ENCODE assay signal across 23 cellular contexts in genomic region chr16:89808453-89808939, GRCh38.
"Had no signal": no experiment of that assay in that cellular context is flagged by ENCODE, and none has a peak within 500 bp of the region (broad histone marks: within the 10 kb centered on the region; RNA-seq: fewer than 3 reads in every experiment).

No MANE protein-coding gene starts in this region.

- H3K27ac Mint-ChIP-seq: endodermal cell; memory B cell; mesothelial cell of epicardium; nephron; progenitor cell of endocrine pancreas; stimulated activated effector memory CD8-positive, alpha-beta T cell treated with anti-CD3 and anti-CD28 coated beads, Interleukin-12 subunit alpha, Interleukin-12 subunit beta, amount 100 ng/mL, for 72 hours had no signal

- H3K36me3 Mint-ChIP-seq: memory B cell had no signal

- H3K27me3 ChIP-seq: colonic mucosa, heart right ventricle, pancreas, suprapubic skin, thyroid gland had no signal

- FAIRE-seq: endothelial cell of umbilical vein, frontal cortex, pancreas had no signal

- H3K4me3 ChIP-seq: colonic mucosa, heart right ventricle, left ventricle myocardium inferior, lower lobe of right lung, pancreas, suprapubic skin, thyroid gland had no signal

- H3K4me1 Mint-ChIP-seq: memory B cell; mesothelial cell of epicardium; nephron; stimulated activated effector memory CD8-positive, alpha-beta T cell treated with anti-CD3 and anti-CD28 coated beads, Interleukin-12 subunit alpha, Interleukin-12 subunit beta, amount 100 ng/mL, for 72 hours had no signal

- H3K9me3 Mint-ChIP-seq: memory B cell; mesothelial cell of epicardium; nephron; stimulated activated effector memory CD8-positive, alpha-beta T cell treated with anti-CD3 and anti-CD28 coated beads, Interleukin-12 subunit alpha, Interleukin-12 subunit beta, amount 100 ng/mL, for 72 hours had no signal

- H3K4me1 ChIP-seq: colonic mucosa, heart right ventricle, left ventricle myocardium inferior, lower lobe of right lung, pancreas, suprapubic skin had no signal

- H3K36me3 ChIP-seq: colonic mucosa, left ventricle myocardium inferior, lower lobe of right lung, pancreas, suprapubic skin, thyroid gland had no signal

- DNase-seq: colonic mucosa; effector CD4-positive, alpha-beta T cell; endodermal cell; erythroblast; heart right ventricle; islet precursor cell; left ventricle myocardium inferior; lower lobe of right lung; occipital lobe; stimulated activated CD4-positive, alpha-beta T cell treated with anti-CD3 and anti-CD28 coated beads, Interleukin-4, amount 100 ng/mL, for 1 hour; stimulated activated CD8-positive, alpha-beta memory T cell treated with anti-CD3 and anti-CD28 coated beads, Interleukin-4, amount 100 ng/mL, for 48 hours; stimulated activated naive CD8-positive, alpha-beta T cell treated with anti-CD3 and anti-CD28 coated beads, Interleukin-15, Interleukin-2, amounts not matched to agents 100 U/mL and 50 U/mL, for 24 hours; thyroid gland had no signal

- ATAC-seq: heart right ventricle; pancreas; right cardiac atrium; stimulated activated effector memory CD8-positive, alpha-beta T cell treated with anti-CD3 and anti-CD28 coated beads, Interleukin-12 subunit alpha, Interleukin-12 subunit beta, amount 100 ng/mL, for 72 hours; stimulated activated naive CD8-positive, alpha-beta T cell treated with anti-CD3 and anti-CD28 coated beads, Interleukin-15, Interleukin-2, amounts not matched to agents 100 U/mL and 50 U/mL, for 24 hours had no signal

- H3K27me3 Mint-ChIP-seq: memory B cell, progenitor cell of endocrine pancreas had no signal

- H3K27ac ChIP-seq: colonic mucosa, heart right ventricle, left ventricle myocardium inferior, lower lobe of right lung, pancreas, suprapubic skin, thyroid gland had no signal

- H3K9me3 ChIP-seq: colonic mucosa, heart right ventricle, left ventricle myocardium inferior, lower lobe of right lung, pancreas, suprapubic skin, thyroid gland had no signal

- H3K4me3 Mint-ChIP-seq: endodermal cell; memory B cell; mesothelial cell of epicardium; nephron; stimulated activated effector memory CD8-positive, alpha-beta T cell treated with anti-CD3 and anti-CD28 coated beads, Interleukin-12 subunit alpha, Interleukin-12 subunit beta, amount 100 ng/mL, for 72 hours had no signal
